8 cellular contexts compared by ENCODE assay signal in the genomic region with DNA sequence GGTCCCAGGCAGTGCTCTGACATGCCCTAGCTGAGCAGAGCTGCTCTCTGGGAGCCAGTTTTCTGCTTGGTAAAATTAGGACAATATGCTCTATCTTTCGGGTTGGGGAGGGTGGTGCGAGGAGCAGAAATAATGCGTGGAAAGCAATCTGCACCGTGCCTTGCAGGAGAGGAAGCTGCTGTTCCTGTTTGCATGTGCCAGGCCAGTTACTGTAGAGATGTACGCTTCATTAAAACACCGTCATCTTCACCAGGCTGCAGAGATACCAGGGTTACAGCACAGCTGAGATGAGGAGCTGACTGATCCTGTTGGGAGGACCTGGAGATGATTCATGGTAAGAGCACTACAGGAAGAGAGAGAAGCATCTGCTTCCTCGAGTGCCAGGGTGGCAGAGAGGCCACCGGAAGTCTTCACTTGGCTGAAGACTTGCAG. TPM values are rescaled to one million over a fixed set of nuclear protein-coding genes. Genes with fewer than 3 reads are reported as not detected.
DNase-seq lines count a peak whose midpoint lies in the region; ATAC-seq lines count a peak whose summit lies in the region.

No MANE protein-coding gene starts in this region.

- peaks cover 22% of the 10 kb centered on the region for H3K4me1 Mint-ChIP-seq in central memory CD8-positive, alpha-beta T cell

- H3K9me3 Mint-ChIP-seq in central memory CD8-positive, alpha-beta T cell, result no peaks in the 10 kb centered on the region

- no peaks in the 10 kb centered on the region for H3K27me3 Mint-ChIP-seq in central memory CD8-positive, alpha-beta T cell

- H3K27ac Mint-ChIP-seq in central memory CD8-positive, alpha-beta T cell (ENCODE audit: low read depth), result peak overlapping the region; percentile 49

- DNase-seq in activated CD8-positive, alpha-beta memory T cell treated with anti-CD3 and anti-CD28 coated beads for 24 hours, result peak; percentile 67
- no peak for DNase-seq in activated CD8-positive, alpha-beta memory T cell treated with anti-CD3 and anti-CD28 coated beads, Interleukin-2, amount 50 U/mL, for 48 hours
- peak; percentile 6 for DNase-seq in RPMI7951 (ENCODE audit: low read depth)
- no peak for DNase-seq in central memory CD8-positive, alpha-beta T cell (ENCODE audit: low spot score in 2 of 2)
- peak; percentile 5 for DNase-seq in stimulated activated CD4-positive, alpha-beta T cell treated with anti-CD3 and anti-CD28 coated beads, Interleukin-4, amount 100 ng/mL, for 1 hour
- no peak for DNase-seq in posterior vena cava (ENCODE audit: low spot score)
- no peak for DNase-seq in NCI-H1930 (lab: John Stamatoyannopoulos, UW)
- no peak for DNase-seq in Right ventricle myocardium inferior (ENCODE audit: missing footprints)

- H3K36me3 Mint-ChIP-seq in central memory CD8-positive, alpha-beta T cell (ENCODE audit: insufficient read depth), result peaks cover 2% of the 10 kb centered on the region

- ATAC-seq in central memory CD8-positive, alpha-beta T cell (replicated peaks; ENCODE audit: extremely low read depth, poor library complexity, severe bottlenecking), result peak; percentile 52
- no peak for ATAC-seq in Right ventricle myocardium inferior

- H3K4me3 Mint-ChIP-seq in central memory CD8-positive, alpha-beta T cell, result peak overlapping the region; percentile 58

- intact Hi-C loops in posterior vena cava (cut with DNase I) (loop anchor here in 1 of 2 donors (2.0 to 5.0 kb wide), 2 partner anchors 51 to 1232 kb away; no protein-coding TSS in a partner anchor), Right ventricle myocardium inferior (cut with DNase I) (no loop called here)

RNA-seq across cellular contexts. Expression of a gene that starts 29.5 kb away (rescaled TPM):
- 24.9 and 43.3 TPM in 2 replicates for total RNA-seq in RPMI7951 (2014; rRNA removed; shearing (Covaris generic))
- total RNA-seq in posterior vena cava, result 10 to 100 TPM; 25.1 to 29.4 TPM
- total RNA-seq in Right ventricle myocardium inferior, result 34.0 TPM

Comparison
In these comparisons a context has a peak if more than half of its experiments do, and no peak if none do; other contexts are left out.
1. DNase-seq: peak in activated CD8-positive, alpha-beta memory T cell treated with anti-CD3 and anti-CD28 coated beads for 24 hours (single experiment), RPMI7951 (single experiment) and stimulated activated CD4-positive, alpha-beta T cell treated with anti-CD3 and anti-CD28 coated beads, Interleukin-4, amount 100 ng/mL, for 1 hour (single experiment); none in activated CD8-positive, alpha-beta memory T cell treated with anti-CD3 and anti-CD28 coated beads, Interleukin-2, amount 50 U/mL, for 48 hours (single experiment), central memory CD8-positive, alpha-beta T cell (0 of 2), posterior vena cava (single experiment), NCI-H1930 (0 of 2) and Right ventricle myocardium inferior (single experiment).